ENCODE assay signal across 8 cellular contexts in the genomic region with DNA sequence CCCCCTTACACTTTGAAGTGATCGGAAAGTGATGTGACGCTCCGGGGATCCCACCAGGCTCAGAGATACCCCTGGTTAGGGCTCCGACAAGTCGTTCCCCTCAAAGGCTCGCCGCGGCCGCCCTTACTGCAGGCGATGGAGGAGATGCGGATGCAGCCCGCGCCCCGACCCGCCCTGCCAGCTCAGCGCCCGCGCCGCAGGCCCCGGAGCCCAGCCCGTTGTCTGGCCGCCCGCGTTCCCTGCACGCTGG. TPM values are rescaled to one million over a fixed set of nuclear protein-coding genes. Genes with fewer than 3 reads are reported as not detected.
A peak's percentile ranks its signal among the peaks of the same experiment; 100 is the strongest.
DNase-seq lines count a peak whose midpoint lies in the region; ATAC-seq and TF ChIP-seq lines count a peak whose summit lies in the region.

No MANE protein-coding gene starts in this region.

- POLR2A ChIA-PET in naive thymus-derived CD8-positive, alpha-beta T cell (lab: Charles Lee), result interaction anchor here (1.0 to 5.7 kb wide), 9 partner anchors 9 to 549 kb away, joined by 3 to 43 read pairs (median 10); a partner anchor contains a TSS

- H3K36me3 ChIP-seq in BLaER1, result peaks cover 20% of the 10 kb centered on the region
- H3K36me3 ChIP-seq in HUES64 (ENCODE audit: insufficient read depth, low read length), result peaks cover 24% of the 10 kb centered on the region

- peaks cover 4% of the 10 kb centered on the region for H3K36me3 Mint-ChIP-seq in chondrocyte (ENCODE audit: low read depth)
- peaks cover 0 to 23% (median 2%) of the 10 kb centered on the region in 3 donors for H3K36me3 Mint-ChIP-seq in naive thymus-derived CD8-positive, alpha-beta T cell

- H4K20me1 ChIP-seq in BLaER1, result peaks cover 10% of the 10 kb centered on the region; the same call in 1 of the 2 replicates

- H3K4me1 ChIP-seq in BLaER1 (peaks cover 43% of the 10 kb centered on the region), HUES64 (ENCODE audit: insufficient read depth, low read length) (peaks cover 5% of the 10 kb centered on the region; the same call in 1 of the 2 replicates)

- no peaks in the 10 kb centered on the region for H3K27me3 Mint-ChIP-seq in chondrocyte (ENCODE audit: low read depth)
- H3K27me3 Mint-ChIP-seq in naive thymus-derived CD8-positive, alpha-beta T cell, result no peaks in the 10 kb centered on the region

- TF ChIP-seq CTCF in chondrocyte (IDR thresholded peaks at IDR 0.05), result no peak

- no peaks in the 10 kb centered on the region for H3K27me3 ChIP-seq in BLaER1
- H3K27me3 ChIP-seq in HUES64 (ENCODE audit: insufficient read depth, low read length), result no peaks in the 10 kb centered on the region

- H3K9ac ChIP-seq in BLaER1, result peak overlapping the region; percentile 91
- peak overlapping the region; percentile 92 for H3K9ac ChIP-seq in HUES64 (ENCODE audit: low read depth, low read length)

- H3K9me3 Mint-ChIP-seq in chondrocyte (ENCODE audit: low read depth), result no peaks in the 10 kb centered on the region
- H3K9me3 Mint-ChIP-seq in naive thymus-derived CD8-positive, alpha-beta T cell, result no peaks in the 10 kb centered on the region

- H3K9me3 ChIP-seq in BLaER1 (no peaks in the 10 kb centered on the region), HUES64 (ENCODE audit: insufficient read depth, low read depth, low read length) (no peaks in the 10 kb centered on the region)

- peak overlapping the region; percentile 77 for H3K4me3 ChIP-seq in BLaER1
- peak overlapping the region; percentile 100 for H3K4me3 ChIP-seq in HUES64 (ENCODE audit: low read length)

- H3K4me2 ChIP-seq in BLaER1, result peak overlapping the region; percentile 97

- ATAC-seq in naive thymus-derived CD8-positive, alpha-beta T cell, result peak in 1 of 2 donors; percentile 65
- ATAC-seq in GM21423 (IDR thresholded peaks at IDR 0.05; ENCODE audit: unreplicated experiment), result no peak
- no peak for ATAC-seq in HG02884 (IDR thresholded peaks at IDR 0.05; ENCODE audit: unreplicated experiment)

- H3K27ac ChIP-seq in BLaER1, result peak overlapping the region; percentile 87
- H3K27ac ChIP-seq in HUES64 (ENCODE audit: low read depth, low read length), result peak overlapping the region; percentile 81

- peak overlapping the region; percentile 89 for H3K4me3 Mint-ChIP-seq in chondrocyte (ENCODE audit: unreplicated experiment)
- H3K4me3 Mint-ChIP-seq in naive thymus-derived CD8-positive, alpha-beta T cell, result peak overlapping the region; percentile 89 to 95 (median 94)

- under 1% methylated on average over 25 of the region's 25 CpGs for WGBS in HUES64

- H3K27ac Mint-ChIP-seq in chondrocyte (ENCODE audit: unreplicated experiment), result peak overlapping the region; percentile 95
- peak overlapping the region; percentile 88 to 97 (median 95) for H3K27ac Mint-ChIP-seq in naive thymus-derived CD8-positive, alpha-beta T cell

- peaks cover 39% of the 10 kb centered on the region for H3K4me1 Mint-ChIP-seq in chondrocyte (ENCODE audit: low read depth)
- peaks cover 14 to 46% (median 34%) of the 10 kb centered on the region in 4 donors for H3K4me1 Mint-ChIP-seq in naive thymus-derived CD8-positive, alpha-beta T cell

- DNase-seq in chondrocyte (ENCODE audit: low spot score) (no peak), hepatic stellate cell (ENCODE audit: low spot score) (no peak), ureter (ENCODE audit: low spot score) (no peak)
- DNase-seq in naive thymus-derived CD8-positive, alpha-beta T cell, result no peak

RNA-seq across cellular contexts. Expression of a gene that starts 0.2 kb away (rescaled TPM):
- 34.7 TPM for polyA plus RNA-seq in HUES64 (2013, experiment 1 of 2)
- 52.9 TPM for polyA plus RNA-seq in HUES64 (2013, experiment 2 of 2)
- total RNA-seq in chondrocyte, result 90.7 to 124 TPM (median 91.2 TPM) in 3 replicates
- total RNA-seq in naive thymus-derived CD8-positive, alpha-beta T cell, result 10 to 100 TPM; 39.2 to 41.0 TPM
- polyA plus RNA-seq in naive thymus-derived CD8-positive, alpha-beta T cell, result 10 to 100 TPM; 54.8 to 67.4 (median 58.3) TPM
- total RNA-seq in ureter, result 52.3 TPM

RNA-seq across cellular contexts. Expression of a gene that starts 0.5 kb away (rescaled TPM):
- 126 TPM for polyA plus RNA-seq in HUES64 (2013, experiment 1 of 2)
- polyA plus RNA-seq in HUES64 (2013, experiment 2 of 2), result 132 TPM
- total RNA-seq in chondrocyte (106 to 135 TPM (median 110 TPM) in 3 replicates), ureter (125 TPM)
- total RNA-seq in naive thymus-derived CD8-positive, alpha-beta T cell, result 10 to 100 TPM; 80.1 to 89.9 TPM
- polyA plus RNA-seq in naive thymus-derived CD8-positive, alpha-beta T cell, result 100 to 1,000 TPM; 340 to 369 (median 348) TPM

RNA-seq across cellular contexts. Expression of a gene that starts 19.5 kb away (rescaled TPM):
- polyA plus RNA-seq in HUES64 (2013, experiment 1 of 2), result 167 TPM
- 155 TPM for polyA plus RNA-seq in HUES64 (2013, experiment 2 of 2)
- total RNA-seq in chondrocyte (61.5 to 91.9 TPM (median 66.4 TPM) in 3 replicates), ureter (174 TPM)
- total RNA-seq in naive thymus-derived CD8-positive, alpha-beta T cell, result 100 to 1,000 TPM; 107 to 109 TPM
- 10 to 100 TPM; 41.8 to 77.5 (median 73.2) TPM for polyA plus RNA-seq in naive thymus-derived CD8-positive, alpha-beta T cell

RNA-seq across cellular contexts. Expression of a gene that starts 19.6 kb away (rescaled TPM):
- polyA plus RNA-seq in HUES64 (2013, experiment 1 of 2), result 53.2 TPM
- polyA plus RNA-seq in HUES64 (2013, experiment 2 of 2), result 45.8 TPM
- total RNA-seq in chondrocyte (66.1 to 76.0 TPM (median 69.0 TPM) in 3 replicates), ureter (82.3 TPM)
- total RNA-seq in naive thymus-derived CD8-positive, alpha-beta T cell, result 10 to 100 TPM; 66.0 to 72.9 TPM
- polyA plus RNA-seq in naive thymus-derived CD8-positive, alpha-beta T cell, result 10 to 100 TPM; 71.8 to 81.4 (median 80.5) TPM
